In the genomic region with DNA sequence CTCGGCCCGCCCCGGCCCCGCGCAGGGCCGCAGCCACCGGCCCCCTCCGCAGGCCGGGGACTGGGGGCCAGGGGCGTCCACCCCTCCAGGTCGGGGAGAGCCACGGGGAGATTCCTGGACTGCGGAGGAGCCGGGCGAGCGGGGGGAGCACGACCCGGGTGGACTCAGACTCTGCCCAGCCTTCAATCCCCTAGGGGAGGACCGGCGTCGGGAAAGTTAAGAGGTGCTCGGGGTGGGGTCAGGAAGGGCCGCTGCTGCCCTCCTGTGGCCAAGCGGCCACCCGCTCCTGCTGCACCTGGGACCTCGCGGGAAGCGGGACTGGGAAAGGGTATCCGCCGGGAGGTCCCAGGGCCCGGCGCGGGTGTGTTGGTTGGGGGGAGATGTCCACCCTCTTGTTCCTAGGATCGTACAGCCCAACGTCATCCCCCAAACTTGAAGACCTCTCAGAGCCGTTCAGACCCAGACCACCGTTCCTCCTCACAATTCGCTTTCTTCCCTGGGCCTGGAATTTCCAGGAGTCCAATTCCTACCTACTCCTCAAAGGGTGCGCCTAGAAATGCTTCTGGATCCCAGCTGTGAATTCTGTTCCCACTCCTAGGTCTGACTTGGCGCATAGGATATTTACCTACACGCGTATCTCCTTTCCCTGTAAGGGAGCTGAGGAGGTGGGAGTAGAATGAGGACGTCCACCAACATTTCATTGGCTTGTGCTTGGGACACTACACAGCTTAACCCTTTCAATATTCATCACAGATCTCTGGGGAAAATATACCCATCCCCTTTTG, we compare ENCODE assay signal across 8 cellular contexts. TPM values are rescaled to one million over a fixed set of nuclear protein-coding genes. Genes with fewer than 3 reads are reported as not detected.
DNase-seq lines count a peak whose midpoint lies in the region; ATAC-seq and TF ChIP-seq lines count a peak whose summit lies in the region.

No MANE protein-coding gene starts in this region.

- peak overlapping the region; percentile 71 to 90 (median 87) for H3K4me3 Mint-ChIP-seq in CD8-positive, alpha-beta memory T cell
- peak overlapping the region; percentile 72 for H3K4me3 Mint-ChIP-seq in activated CD8-positive, alpha-beta T cell treated with anti-CD3 and anti-CD28 coated beads, Interleukin-2, amount 10 ng/mL, durations not matched to agents 7 days and 5 days

- H3K27ac ChIP-seq in CD8-positive, alpha-beta memory T cell (ENCODE audit: low read depth, low read length): peak overlapping the region; percentile 71
- peak overlapping the region; percentile 62 to 99 for H3K27ac ChIP-seq in lung (ENCODE audit: low read depth in 1 of 2, low read length in 1 of 2)

- DNase-seq in CD8-positive, alpha-beta memory T cell: peak; percentile 46 to 70 (median 52)
- DNase-seq in NCI-H748 treated with DMSO at 0.1 percent for 48 hours (lab: John Stamatoyannopoulos, UW) (peak; percentile 47), lung (ENCODE audit: low spot score) (peak; percentile 85)
- DNase-seq in activated CD8-positive, alpha-beta T cell treated with anti-CD3 and anti-CD28 coated beads, Interleukin-2, amount 10 ng/mL, durations not matched to agents 7 days and 5 days: peak; percentile 72
- DNase-seq in effector CD8-positive, alpha-beta T cell (lab: John Stamatoyannopoulos, UW): peak; percentile 36
- DNase-seq in stimulated activated CD4-positive, alpha-beta T cell treated with anti-CD3 and anti-CD28 coated beads, TNF-alpha, amount 100 ng/mL, for 4 hours (ENCODE audit: low read depth in 3 of 3): peak in 2 of 3 experiments; percentile 45 to 47

- peak overlapping the region in 7 of 8 donors; percentile 6 to 90 (median 70) for H3K27ac Mint-ChIP-seq in CD8-positive, alpha-beta memory T cell
- H3K27ac Mint-ChIP-seq in activated CD8-positive, alpha-beta T cell treated with anti-CD3 and anti-CD28 coated beads, Interleukin-2, amount 10 ng/mL, durations not matched to agents 7 days and 5 days: peak overlapping the region; percentile 30

- no peaks in the 10 kb centered on the region for H3K9me3 Mint-ChIP-seq in CD8-positive, alpha-beta memory T cell
- no peaks in the 10 kb centered on the region for H3K9me3 Mint-ChIP-seq in activated CD8-positive, alpha-beta T cell treated with anti-CD3 and anti-CD28 coated beads, Interleukin-2, amount 10 ng/mL, durations not matched to agents 7 days and 5 days (ENCODE audit: insufficient read depth)

- no peaks in the 10 kb centered on the region for H3K9me3 ChIP-seq in CD8-positive, alpha-beta memory T cell (ENCODE audit: low read length)
- H3K9me3 ChIP-seq in lung (ENCODE audit: control insufficient read depth in 2 of 2, insufficient read depth in 1 of 2, low read length in 1 of 2): no peaks in the 10 kb centered on the region

- peaks cover 33% of the 10 kb centered on the region for H3K4me1 ChIP-seq in CD8-positive, alpha-beta memory T cell (ENCODE audit: insufficient read depth, low read length)
- H3K4me1 ChIP-seq in lung (ENCODE audit: control insufficient read depth in 2 of 2, insufficient read depth in 2 of 2, low read length in 2 of 2): peaks cover 5 to 13% of the 10 kb centered on the region in 2 donors

- H3K4me1 Mint-ChIP-seq in CD8-positive, alpha-beta memory T cell: peaks cover 35 to 41% (median 38%) of the 10 kb centered on the region in 3 donors
- peaks cover 41% of the 10 kb centered on the region for H3K4me1 Mint-ChIP-seq in activated CD8-positive, alpha-beta T cell treated with anti-CD3 and anti-CD28 coated beads, Interleukin-2, amount 10 ng/mL, durations not matched to agents 7 days and 5 days (ENCODE audit: low read depth)

- H3K36me3 ChIP-seq in CD8-positive, alpha-beta memory T cell (ENCODE audit: insufficient read depth, low read length): no peaks in the 10 kb centered on the region
- H3K36me3 ChIP-seq in lung (ENCODE audit: control insufficient read depth in 2 of 2, insufficient read depth in 2 of 2, low read length in 2 of 2): peaks cover 0 to 5% of the 10 kb centered on the region in 2 donors

- H3K36me3 Mint-ChIP-seq in CD8-positive, alpha-beta memory T cell: no peaks in the 10 kb centered on the region
- H3K36me3 Mint-ChIP-seq in activated CD8-positive, alpha-beta T cell treated with anti-CD3 and anti-CD28 coated beads, Interleukin-2, amount 10 ng/mL, durations not matched to agents 7 days and 5 days (ENCODE audit: low read depth): peaks cover 15% of the 10 kb centered on the region

- peak overlapping the region; percentile 27 for H3K4me3 ChIP-seq in CD8-positive, alpha-beta memory T cell (ENCODE audit: low read length)
- peak overlapping the region; percentile 81 for H3K4me3 ChIP-seq in lung

- peak; percentile 80 for TF ChIP-seq CTCF in lung (IDR thresholded peaks at IDR 0.05; ENCODE audit: control extremely low read depth, extremely low read depth)

- no peaks in the 10 kb centered on the region for H3K27me3 ChIP-seq in CD8-positive, alpha-beta memory T cell (ENCODE audit: insufficient read depth, low read length, poor library complexity, severe bottlenecking)
- H3K27me3 ChIP-seq in lung (ENCODE audit: control insufficient read depth, insufficient read depth): no peaks in the 10 kb centered on the region

- peaks cover 2 to 5% of the 10 kb centered on the region in 2 donors for H3K27me3 Mint-ChIP-seq in CD8-positive, alpha-beta memory T cell
- peaks cover 28% of the 10 kb centered on the region for H3K27me3 Mint-ChIP-seq in activated CD8-positive, alpha-beta T cell treated with anti-CD3 and anti-CD28 coated beads, Interleukin-2, amount 10 ng/mL, durations not matched to agents 7 days and 5 days (ENCODE audit: low read depth)

- 6 to 10% methylated on average over 33 to 43 of the region's 43 CpGs for WGBS in lung, 2 donors

- CTCF ChIA-PET in CD8-positive, alpha-beta memory T cell (lab: Charles Lee): interaction anchor here (0.8 to 4.2 kb wide), 15 partner anchors 9 to 365 kb away, joined by 3 to 51 read pairs (median 4); a partner anchor contains a TSS
- CTCF ChIA-PET in activated CD8-positive, alpha-beta T cell treated with anti-CD3 and anti-CD28 coated beads, Interleukin-2, amount 10 ng/mL, durations not matched to agents 7 days and 5 days (lab: Charles Lee): interaction anchor here (0.8 to 5.5 kb wide), 16 partner anchors 10 to 366 kb away, joined by 3 to 49 read pairs (median 4); a partner anchor contains a TSS

- POLR2A ChIA-PET in CD8-positive, alpha-beta memory T cell (lab: Charles Lee): interaction anchor here (1.1 kb wide), 1 partner anchor 205 kb away, joined by 3 read pairs; no protein-coding TSS in a partner anchor
- POLR2A ChIA-PET in activated CD8-positive, alpha-beta T cell treated with anti-CD3 and anti-CD28 coated beads, Interleukin-2, amount 10 ng/mL, durations not matched to agents 7 days and 5 days (lab: Charles Lee): interaction anchor here (0.6 to 1.4 kb wide), 3 partner anchors 33 to 205 kb away, joined by 4 to 6 read pairs (median 4); a partner anchor contains a TSS

- peak; percentile 54 for ATAC-seq in GM19372 (IDR thresholded peaks at IDR 0.05; ENCODE audit: low read depth, unreplicated experiment)
- ATAC-seq in HG03457 (IDR thresholded peaks at IDR 0.05; ENCODE audit: unreplicated experiment): peak; percentile 38
- peak; percentile 71 for ATAC-seq in activated CD8-positive, alpha-beta T cell treated with anti-CD3 and anti-CD28 coated beads, Interleukin-2, amount 10 ng/mL, durations not matched to agents 7 days and 5 days
- ATAC-seq in lung (ENCODE audit: insufficient read depth, low FRiP score): peak; percentile 75

RNA-seq across cellular contexts. Expression of a gene that starts 0.5 kb away (rescaled TPM):
- total RNA-seq in CD8-positive, alpha-beta memory T cell: 10 to 100 TPM; 20.3 to 23.0 TPM
- polyA plus RNA-seq in CD8-positive, alpha-beta memory T cell: 53.2 TPM
- total RNA-seq in activated CD8-positive, alpha-beta T cell treated with anti-CD3 and anti-CD28 coated beads, Interleukin-2, amount 10 ng/mL, durations not matched to agents 7 days and 5 days: 10 to 100 TPM; 85.6 to 93.8 TPM
- 100 to 1,000 TPM; 125 to 211 TPM for total RNA-seq in lung
- polyA plus RNA-seq in lung: 100 to 1,000 TPM; 169 to 243 TPM

RNA-seq across cellular contexts. Expression of a gene that starts 7.7 kb away (rescaled TPM):
- under 1 TPM in 1 of 2 experiments, not detected in 1; 0.33 TPM for total RNA-seq in CD8-positive, alpha-beta memory T cell
- not detected for polyA plus RNA-seq in CD8-positive, alpha-beta memory T cell
- not detected for total RNA-seq in activated CD8-positive, alpha-beta T cell treated with anti-CD3 and anti-CD28 coated beads, Interleukin-2, amount 10 ng/mL, durations not matched to agents 7 days and 5 days
- under 1 TPM in 1 of 2 donors, not detected in 1; 0.64 TPM for total RNA-seq in lung
- under 1 TPM; 0.45 to 0.92 TPM for polyA plus RNA-seq in lung

RNA-seq across cellular contexts. Expression of a gene that starts 33.0 kb away (rescaled TPM):
- 10 to 100 TPM; 29.9 to 31.0 TPM for total RNA-seq in CD8-positive, alpha-beta memory T cell
- polyA plus RNA-seq in CD8-positive, alpha-beta memory T cell: 33.7 TPM
- 100 to 1,000 TPM; 120 TPM for total RNA-seq in activated CD8-positive, alpha-beta T cell treated with anti-CD3 and anti-CD28 coated beads, Interleukin-2, amount 10 ng/mL, durations not matched to agents 7 days and 5 days
- total RNA-seq in lung: 10 to 100 TPM; 37.7 to 51.3 TPM
- polyA plus RNA-seq in lung: 10 to 100 TPM; 33.4 to 42.7 TPM

Comparison
In these comparisons a context has a peak if more than half of its experiments do, and no peak if none do; other contexts are left out.
1. Peak in every context shown above with its lines: DNase-seq, ATAC-seq, H3K4me3 ChIP-seq and H3K27ac ChIP-seq.